Comparison of ENCODE assay signal across 10 cellular contexts in genomic region chr19:15869109-15869555, GRCh38. TPM values are rescaled to one million over a fixed set of nuclear protein-coding genes. Genes with fewer than 3 reads are reported as not detected.
A peak's percentile ranks its signal among the peaks of the same experiment; 100 is the strongest.
DNase-seq lines count a peak whose midpoint lies in the region; ATAC-seq and TF ChIP-seq lines count a peak whose summit lies in the region.
"Had no signal": no experiment of that assay in that cellular context is flagged by ENCODE, and none has a peak within 500 bp of the region (broad histone marks: within the 10 kb centered on the region; RNA-seq: fewer than 3 reads in every experiment).

No MANE protein-coding gene starts in this region.

- H3K4me3 ChIP-seq in Caco-2 (ENCODE audit: low read depth, low read length) (no peak overlapping the region), astrocyte of the cerebellum (ENCODE audit: low read depth, low read length) (no peak overlapping the region)
- H3K4me3 ChIP-seq: skin epidermis had no signal

- no TSS peak for BruUV-seq in Caco-2 (replicated peaks; lab: Mats Ljungman, UMichigan)

- DNase-seq in Caco-2 (peak; percentile 45 to 54), HT-29 (ENCODE audit: low spot score) (peak; percentile 59), SK-MEL-5 (ENCODE audit: low read depth, low spot score) (peak; percentile 69), astrocyte of the cerebellum (ENCODE audit: low read depth) (no peak), inferior parietal cortex (ENCODE audit: extremely low spot score) (peak; percentile 36), NCI-H1436 (lab: John Stamatoyannopoulos, UW) (no peak), putamen (ENCODE audit: low spot score) (no peak)
- peak in 1 of 2 donors; percentile 54 for DNase-seq in stimulated activated effector memory CD8-positive, alpha-beta T cell treated with anti-CD3 and anti-CD28 coated beads, Interleukin-12 subunit alpha, Interleukin-12 subunit beta, amount 100 ng/mL, for 72 hours (ENCODE audit: low spot score in 2 of 2)

- H3K36me3 ChIP-seq in Caco-2 (ENCODE audit: control insufficient read depth, insufficient read depth, low read length): no peaks in the 10 kb centered on the region

- H3K27me3 Mint-ChIP-seq in Caco-2 (ENCODE audit: insufficient read depth, unreplicated experiment): peaks cover 4% of the 10 kb centered on the region

- CTCF ChIA-PET in Caco-2 (lab: Charles Lee): interaction anchor here (1.0 kb wide), 1 partner anchor 58 kb away, joined by 3 read pairs; no protein-coding TSS in a partner anchor

- no peaks in the 10 kb centered on the region for H3K36me3 Mint-ChIP-seq in Caco-2 (ENCODE audit: insufficient read depth, unreplicated experiment)
- no peaks in the 10 kb centered on the region for H3K36me3 Mint-ChIP-seq in stimulated activated effector memory CD8-positive, alpha-beta T cell treated with anti-CD3 and anti-CD28 coated beads, Interleukin-12 subunit alpha, Interleukin-12 subunit beta, amount 100 ng/mL, for 72 hours

- H3K4me3 Mint-ChIP-seq in Caco-2 (ENCODE audit: unreplicated experiment): no peak overlapping the region
- no peak overlapping the region for H3K4me3 Mint-ChIP-seq in stimulated activated effector memory CD8-positive, alpha-beta T cell treated with anti-CD3 and anti-CD28 coated beads, Interleukin-12 subunit alpha, Interleukin-12 subunit beta, amount 100 ng/mL, for 72 hours

- POLR2A ChIA-PET in Caco-2 (lab: Charles Lee): no interaction called here

- ATAC-seq in stimulated activated effector memory CD8-positive, alpha-beta T cell treated with anti-CD3 and anti-CD28 coated beads, Interleukin-12 subunit alpha, Interleukin-12 subunit beta, amount 100 ng/mL, for 72 hours: peak; percentile 54

- TF ChIP-seq CTCF in Caco-2 (IDR thresholded peaks at IDR 0.05; ENCODE audit: insufficient read depth in 1 of 2, low read depth in 1 of 2, low read length in 1 of 2, severe bottlenecking in 1 of 2, unreplicated experiment in 1 of 2) (peak; percentile 69 to 79), astrocyte of the cerebellum (IDR thresholded peaks at IDR 0.05; ENCODE audit: low read depth, low read length, missing control alignments) (peak; percentile 46)

- in situ Hi-C loops in SK-MEL-5 (cut with HindIII; ENCODE audit: low pct_unique_long_range_greater_than_20kb, low sequenced_read_pairs) (no loop called here), astrocyte of the cerebellum (cut with HindIII; ENCODE audit: low sequenced_read_pairs) (no loop called here)

- no peaks in the 10 kb centered on the region for H3K9me3 ChIP-seq in Caco-2

- intact Hi-C loops in Caco-2 (cut with micrococcal nuclease; ENCODE audit: unreplicated experiment): loop anchor here (1.0 kb wide), 1 partner anchor 57 kb away; no protein-coding TSS in a partner anchor

- H3K4me1 Mint-ChIP-seq in Caco-2 (ENCODE audit: low read depth, unreplicated experiment): no peaks in the 10 kb centered on the region
- H3K4me1 Mint-ChIP-seq in stimulated activated effector memory CD8-positive, alpha-beta T cell treated with anti-CD3 and anti-CD28 coated beads, Interleukin-12 subunit alpha, Interleukin-12 subunit beta, amount 100 ng/mL, for 72 hours: peaks cover 13% of the 10 kb centered on the region

- H3K27ac Mint-ChIP-seq in Caco-2 (ENCODE audit: unreplicated experiment): no peak overlapping the region
- no peak overlapping the region for H3K27ac Mint-ChIP-seq in stimulated activated effector memory CD8-positive, alpha-beta T cell treated with anti-CD3 and anti-CD28 coated beads, Interleukin-12 subunit alpha, Interleukin-12 subunit beta, amount 100 ng/mL, for 72 hours

- no peaks in the 10 kb centered on the region for H3K4me1 ChIP-seq in Caco-2

- H3K9me3 Mint-ChIP-seq in Caco-2 (ENCODE audit: unreplicated experiment): no peaks in the 10 kb centered on the region
- no peaks in the 10 kb centered on the region for H3K9me3 Mint-ChIP-seq in stimulated activated effector memory CD8-positive, alpha-beta T cell treated with anti-CD3 and anti-CD28 coated beads, Interleukin-12 subunit alpha, Interleukin-12 subunit beta, amount 100 ng/mL, for 72 hours

- H3K27me3 ChIP-seq in Caco-2 (replicated peaks; ENCODE audit: control insufficient read depth, insufficient read depth, low read length): no peaks in the 10 kb centered on the region

RNA-seq across cellular contexts. Expression of gene CYP4F2, which starts 28.7 kb away (rescaled TPM):
- total RNA-seq in Caco-2 (2022): not detected in 2 replicates
- 0.18 TPM in 1 of 2 replicates, not detected in the other for total RNA-seq in HT-29 (2014; rRNA removed; shearing (Covaris generic))
- total RNA-seq in SK-MEL-5 (2014; rRNA removed; shearing (Covaris generic)): not detected in 2 replicates
- 0.10 TPM in 1 of 2 replicates, not detected in the other for polyA plus RNA-seq in SK-MEL-5 (2015; cell fraction: cytosol; rRNA removed)
- 3.0 TPM in 1 of 2 replicates, not detected in the other for polyA plus RNA-seq in SK-MEL-5 (2015; cell fraction: nucleus; rRNA removed)
- total RNA-seq: T-helper 1 cell treated with Interleukin-12 subunit alpha and Interleukin-12 subunit beta and Interleukin-4 antibody, amounts not matched to agents 30 ng/mL and 1 ng/mL, for 36 hours had no signal

RNA-seq across cellular contexts. Expression of gene OR10H1, which starts 53.7 kb away (rescaled TPM):
- not detected in 2 replicates for total RNA-seq in Caco-2 (2022)
- not detected in 2 replicates for total RNA-seq in HT-29 (2014; rRNA removed; shearing (Covaris generic))
- not detected in 2 replicates for total RNA-seq in SK-MEL-5 (2014; rRNA removed; shearing (Covaris generic))
- polyA plus RNA-seq in SK-MEL-5 (2015; cell fraction: cytosol; rRNA removed): not detected in 2 replicates
- not detected in 2 replicates for polyA plus RNA-seq in SK-MEL-5 (2015; cell fraction: nucleus; rRNA removed)

Comparison
In these comparisons a context has a peak if more than half of its experiments do, and no peak if none do; other contexts are left out.
1. DNase-seq: peak in Caco-2 (2 of 2), HT-29 (single experiment), SK-MEL-5 (single experiment) and inferior parietal cortex (single experiment); none in astrocyte of the cerebellum (single experiment), NCI-H1436 (single experiment) and putamen (single experiment).